ENCODE assay signal across 9 cellular contexts in genomic region chr14:36580856-36581831, GRCh38. TPM values are rescaled to one million over a fixed set of nuclear protein-coding genes. Genes with fewer than 3 reads are reported as not detected.
DNase-seq lines count a peak whose midpoint lies in the region; ATAC-seq and TF ChIP-seq lines count a peak whose summit lies in the region.
"Had no signal": no experiment of that assay in that cellular context is flagged by ENCODE, and none has a peak within 500 bp of the region (broad histone marks: within the 10 kb centered on the region; RNA-seq: fewer than 3 reads in every experiment).

No MANE protein-coding gene starts in this region.

- H3K4me3 ChIP-seq in RWPE2 (ENCODE audit: severe bottlenecking) (peak overlapping the region; percentile 51), gastroesophageal sphincter (peak overlapping the region; percentile 10 to 52)

- TF ChIP-seq POLR2A in gastroesophageal sphincter (IDR thresholded peaks at IDR 0.05): no peak

- H3K27ac ChIP-seq in 22Rv1: peak overlapping the region; percentile 51
- H3K27ac ChIP-seq in RWPE2 (ENCODE audit: poor library complexity, severe bottlenecking): no peak overlapping the region
- H3K27ac ChIP-seq in gastroesophageal sphincter: no peak overlapping the region
- H3K27ac ChIP-seq: adrenal gland had no signal

- peak; percentile 46 for ATAC-seq in GM19372 (IDR thresholded peaks at IDR 0.05; ENCODE audit: low read depth, unreplicated experiment)
- ATAC-seq in RWPE2 (ENCODE audit: low read depth): peak; percentile 73
- ATAC-seq in gastroesophageal sphincter: peak; percentile 12
- no peak for ATAC-seq in HG02759 (IDR thresholded peaks at IDR 0.05; ENCODE audit: unreplicated experiment)

- TF ChIP-seq CTCF in 22Rv1 (IDR thresholded peaks at IDR 0.05): peak; percentile 18
- peak; percentile 21 for TF ChIP-seq CTCF in RWPE2 (IDR thresholded peaks at IDR 0.05; ENCODE audit: poor library complexity, severe bottlenecking)
- TF ChIP-seq CTCF in gastroesophageal sphincter (IDR thresholded peaks at IDR 0.05): no peak

- H3K9me3 ChIP-seq in RWPE2 (ENCODE audit: severe bottlenecking) (no peaks in the 10 kb centered on the region), gastroesophageal sphincter (no peaks in the 10 kb centered on the region)
- H3K9me3 ChIP-seq: adrenal gland had no signal

- no peak for TF ChIP-seq EP300 in gastroesophageal sphincter (IDR thresholded peaks at IDR 0.05)

- WGBS in gastroesophageal sphincter (ENCODE audit: low coverage in 1 of 2), 2 donors: no CpG with 5 or more reads among the region's 103 CpGs

- H3K27me3 ChIP-seq in RWPE2 (ENCODE audit: insufficient read depth, poor library complexity, severe bottlenecking) (peaks cover 10% of the 10 kb centered on the region), gastroesophageal sphincter (peaks cover 100% of the 10 kb centered on the region)

- H3K4me1 ChIP-seq in RWPE2 (ENCODE audit: insufficient read depth, poor library complexity, severe bottlenecking) (no peaks in the 10 kb centered on the region), gastroesophageal sphincter (peaks cover 0 to 43% (median 21%) of the 10 kb centered on the region in 3 donors)

- DNase-seq in RWPE2 (ENCODE audit: low spot score): peak; percentile 78
- DNase-seq in renal cortical epithelial cell (ENCODE audit: low read depth): peak; percentile 2
- DNase-seq in pons (ENCODE audit: low spot score): no peak
- DNase-seq in activated gamma-delta T cell treated with Interleukin-2 at 50 U/mL for 16 hours: no peak

- H3K36me3 ChIP-seq in RWPE2 (ENCODE audit: low read depth): no peaks in the 10 kb centered on the region
- H3K36me3 ChIP-seq in gastroesophageal sphincter: no peaks in the 10 kb centered on the region
- H3K36me3 ChIP-seq: adrenal gland had no signal

RNA-seq across cellular contexts. Expression of gene NKX2-8, which starts 1.3 kb away (rescaled TPM):
- total RNA-seq in gastroesophageal sphincter (not detected), renal cortical epithelial cell (not detected in 2 replicates)
- total RNA-seq: adrenal gland had no signal

Comparison
In these comparisons a context has a peak if more than half of its experiments do, and no peak if none do; other contexts are left out.
1. CTCF ChIP-seq: peak in 22Rv1 (single experiment) and RWPE2 (single experiment); none in gastroesophageal sphincter (0 of 4).
2. DNase-seq: peak in RWPE2 (single experiment) and renal cortical epithelial cell (single experiment); none in pons (single experiment) and activated gamma-delta T cell treated with Interleukin-2 at 50 U/mL for 16 hours (single experiment).